ENCODE assay signal across 8 cellular contexts in genomic region chr2:159613515-159614336, GRCh38. TPM values are rescaled to one million over a fixed set of nuclear protein-coding genes. Genes with fewer than 3 reads are reported as not detected.
A peak's percentile ranks its signal among the peaks of the same experiment; 100 is the strongest.
DNase-seq lines count a peak whose midpoint lies in the region; ATAC-seq and TF ChIP-seq lines count a peak whose summit lies in the region.

No MANE protein-coding gene starts in this region.

- H3K36me3 ChIP-seq in WERI-Rb-1: no peaks in the 10 kb centered on the region
- no peaks in the 10 kb centered on the region for H3K36me3 ChIP-seq in iPS-18a (ENCODE audit: control insufficient read depth, low read depth, low read length)
- no peaks in the 10 kb centered on the region for H3K36me3 ChIP-seq in thoracic aorta

- H3K9me3 ChIP-seq in WERI-Rb-1 (ENCODE audit: severe bottlenecking) (no peaks in the 10 kb centered on the region), iPS-18a (ENCODE audit: control insufficient read depth, low read depth, low read length) (no peaks in the 10 kb centered on the region), thoracic aorta (no peaks in the 10 kb centered on the region)

- CTCF ChIA-PET in AG04449 (lab: Yijun Ruan, JAX): interaction anchor here (1.4 kb wide), 1 partner anchor 18 kb away, joined by 4 read pairs; no protein-coding TSS in a partner anchor

- H3K27ac ChIP-seq in WERI-Rb-1 (peak overlapping the region; percentile 99), iPS-18a (ENCODE audit: low read length) (peak overlapping the region; percentile 92), thoracic aorta (peak overlapping the region; percentile 96)

- H3K4me1 ChIP-seq in iPS-18a (ENCODE audit: control insufficient read depth, low read depth, low read length) (peaks cover 39% of the 10 kb centered on the region), thoracic aorta (ENCODE audit: control insufficient read depth in 1 of 2, low read depth in 2 of 2) (peaks cover 29 to 38% of the 10 kb centered on the region in 2 donors)

- DNase-seq in AG04449 (ENCODE audit: low read depth, low spot score) (no peak), HT1080 (ENCODE audit: low read depth) (peak; percentile 11), WERI-Rb-1 (no peak), thoracic aorta (ENCODE audit: low spot score) (no peak), cortex of kidney (lab: John Stamatoyannopoulos, UW) (no peak), GF-D8 (lab: John Stamatoyannopoulos, UW) (no peak)
- no peak for DNase-seq in stimulated activated naive CD4-positive, alpha-beta T cell (lab: John Stamatoyannopoulos, UW)

- no peak for TF ChIP-seq CTCF in AG04449 (IDR thresholded peaks at IDR 0.05; ENCODE audit: insufficient read depth, low read length, missing control alignments)
- no peak for TF ChIP-seq CTCF in WERI-Rb-1 (IDR thresholded peaks at IDR 0.05; ENCODE audit: low read depth, low read length)
- TF ChIP-seq CTCF in thoracic aorta (IDR thresholded peaks at IDR 0.05): no peak

- POLR2A ChIA-PET in AG04449 (lab: Yijun Ruan, JAX): interaction anchor here (2.1 kb wide), 1 partner anchor 99 kb away, joined by 18 read pairs; the partner anchor contains the start of gene MARCHF7

- peak overlapping the region; percentile 100 for H3K9ac ChIP-seq in iPS-18a (ENCODE audit: low read length)

- no peaks in the 10 kb centered on the region for H3K27me3 ChIP-seq in WERI-Rb-1 (ENCODE audit: insufficient read depth, low read depth, severe bottlenecking)
- no peaks in the 10 kb centered on the region for H3K27me3 ChIP-seq in iPS-18a (ENCODE audit: control insufficient read depth, insufficient read depth, low read length)
- H3K27me3 ChIP-seq in thoracic aorta (replicated peaks; ENCODE audit: insufficient read depth): no peaks in the 10 kb centered on the region

- H3K4me3 ChIP-seq in AG04449 (ENCODE audit: low read depth, low read length) (peak overlapping the region; percentile 71), WERI-Rb-1 (ENCODE audit: low read depth, low read length) (peak overlapping the region; percentile 95), iPS-18a (ENCODE audit: low read length) (peak overlapping the region; percentile 99), thoracic aorta (peak overlapping the region; percentile 90)

- no peak for ATAC-seq in thoracic aorta (ENCODE audit: insufficient number of reproducible peaks, low FRiP score, low read depth)

RNA-seq across cellular contexts. Expression of gene BAZ2B, which starts 2.6 kb away (rescaled TPM):
- 4.4 and 5.9 TPM in 2 replicates for total RNA-seq in HT1080 (2014; rRNA removed; shearing (Covaris generic))
- polyA plus RNA-seq in HT1080 (2015; cell fraction: cytosol; rRNA removed): 2.1 and 6.7 TPM in 2 replicates
- 11.6 and 17.4 TPM in 2 replicates for polyA plus RNA-seq in HT1080 (2015; cell fraction: nucleus; rRNA removed)
- total RNA-seq in thoracic aorta: 100 to 1,000 TPM in 1 of 2 donors, 10 to 100 TPM in 1; 73.8 to 147 TPM

Comparison
In these comparisons a context has a peak if more than half of its experiments do, and no peak if none do; other contexts are left out.
1. RNA of gene BAZ2B, which starts 2.6 kb away (total RNA-seq): 73.8 to 147 TPM in thoracic aorta; 4.4 to 5.9 TPM in HT1080; every median in the first group is over 10 times any median in the second.
2. Peak in every context shown above with its lines, with median percentiles within 50 percentile points of each other: H3K4me3 ChIP-seq and H3K27ac ChIP-seq.